Comparison of ENCODE assay signal across 24 cellular contexts in genomic region chr3:2420919-2421318, GRCh38.
DNase-seq lines count a peak whose midpoint lies in the region; ATAC-seq and TF ChIP-seq lines count a peak whose summit lies in the region.
"Had no signal": no experiment of that assay in that cellular context is flagged by ENCODE, and none has a peak within 500 bp of the region (broad histone marks: within the 10 kb centered on the region; RNA-seq: fewer than 3 reads in every experiment).

No MANE protein-coding gene starts in this region.

- 68 to 86% methylated on average over 2 to 3 of the region's 3 CpGs for WGBS in endodermal cell (ENCODE audit: insufficient coverage in 1 of 2, insufficient read length in 1 of 2), 2 experiments
- WGBS in thyroid gland, 2 donors, result 51 to 56% methylated on average over 3 of the region's 3 CpGs

- H3K4me3 ChIP-seq in endodermal cell (ENCODE audit: low read length) (no peak overlapping the region), thyroid gland (replicated peaks in 1 of 3) (no peak overlapping the region)
- H3K4me3 ChIP-seq: Peyer's patch, SJCRH30 had no signal

- TF ChIP-seq POLR2A in thyroid gland (IDR thresholded peaks at IDR 0.05), result no peak

- H3K4me1 Mint-ChIP-seq in endodermal cell, result no peaks in the 10 kb centered on the region
- H3K4me1 Mint-ChIP-seq in activated CD4-positive, alpha-beta T cell treated with anti-CD3 and anti-CD28 coated beads for 36 hours, result no peaks in the 10 kb centered on the region

- H3K9ac ChIP-seq in endodermal cell (ENCODE audit: extremely low read depth, low read length, poor library complexity, severe bottlenecking), result no peak overlapping the region

- H3K27ac ChIP-seq in endodermal cell (ENCODE audit: low read depth, low read length), result no peak overlapping the region
- peak overlapping the region in 1 of 3 donors; percentile 22 for H3K27ac ChIP-seq in thyroid gland
- H3K27ac ChIP-seq: Peyer's patch, SJCRH30 had no signal

- no peak for ATAC-seq in activated CD4-positive, alpha-beta T cell treated with anti-CD3 and anti-CD28 coated beads for 36 hours
- ATAC-seq in HG02938 (IDR thresholded peaks at IDR 0.05; ENCODE audit: unreplicated experiment), result no peak
- ATAC-seq: CD8-positive, alpha-beta T cell had no signal

- H3K36me3 ChIP-seq in endodermal cell (ENCODE audit: control insufficient read depth, insufficient read depth, low read length), result no peaks in the 10 kb centered on the region
- no peaks in the 10 kb centered on the region for H3K36me3 ChIP-seq in thyroid gland
- H3K36me3 ChIP-seq: Peyer's patch, SJCRH30 had no signal

- no peak overlapping the region for H3K27ac Mint-ChIP-seq in endodermal cell
- H3K27ac Mint-ChIP-seq in activated CD4-positive, alpha-beta T cell treated with anti-CD3 and anti-CD28 coated beads for 36 hours, result no peak overlapping the region
- H3K27ac Mint-ChIP-seq: CD8-positive, alpha-beta T cell had no signal

- no peaks in the 10 kb centered on the region for H3K36me3 Mint-ChIP-seq in endodermal cell (ENCODE audit: low read depth)
- H3K36me3 Mint-ChIP-seq in activated CD4-positive, alpha-beta T cell treated with anti-CD3 and anti-CD28 coated beads for 36 hours (ENCODE audit: low read depth), result no peaks in the 10 kb centered on the region
- H3K36me3 Mint-ChIP-seq: CD8-positive, alpha-beta T cell had no signal

- intact Hi-C loops in thyroid gland (cut with DNase I), result no loop called here
- intact Hi-C loops in activated CD4-positive, alpha-beta T cell treated with anti-CD3 and anti-CD28 coated beads for 36 hours (cut with DNase I, micrococcal nuclease), result no loop called here

- peak; percentile 81 for DNase-seq in ELF-1 (ENCODE audit: low read depth, low spot score)
- DNase-seq in endodermal cell, result peak; percentile 74
- peak; percentile 32 for DNase-seq in left kidney (ENCODE audit: low read depth, low spot score)
- DNase-seq in thyroid gland, result peak; percentile 74 to 75
- DNase-seq in activated CD4-positive, alpha-beta T cell treated with anti-CD3 and anti-CD28 coated beads for 36 hours, result no peak
- DNase-seq in NCI-H128 (lab: John Stamatoyannopoulos, UW; ENCODE audit: unreplicated experiment), result no peak
- no peak for DNase-seq in NCI-H2227 treated with DMSO at 0.1 percent for 48 hours (lab: John Stamatoyannopoulos, UW)
- DNase-seq: 8988T; AML-193; C1 segment of cervical spinal cord; Calu3; CD8-positive, alpha-beta T cell; DMS153; KBM-7; NCI-H1092; NCI-H1436 treated with DMSO at 0.1 percent for 48 hours; NCI-H1930; NCI-H345; NCI-H524; NCI-H774; NK-92 treated with Interleukin-12 subunit alpha and Interleukin-12 subunit beta, amount 100 ng/mL, for 24 hours; Peyer's patch; SJCRH30 had no signal

- H3K27me3 ChIP-seq in endodermal cell (ENCODE audit: control insufficient read depth, insufficient read depth, low read length, poor library complexity, severe bottlenecking) (no peaks in the 10 kb centered on the region), thyroid gland (no peaks in the 10 kb centered on the region)
- H3K27me3 ChIP-seq: Peyer's patch, SJCRH30 had no signal

- H3K9me3 ChIP-seq in endodermal cell (ENCODE audit: control insufficient read depth, low read length) (no peaks in the 10 kb centered on the region), thyroid gland (no peaks in the 10 kb centered on the region)
- H3K9me3 ChIP-seq: Peyer's patch, SJCRH30 had no signal

- no peaks in the 10 kb centered on the region for H3K27me3 Mint-ChIP-seq in endodermal cell (ENCODE audit: insufficient read depth)
- H3K27me3 Mint-ChIP-seq in activated CD4-positive, alpha-beta T cell treated with anti-CD3 and anti-CD28 coated beads for 36 hours, result no peaks in the 10 kb centered on the region

- no peaks in the 10 kb centered on the region for H3K4me1 ChIP-seq in endodermal cell (ENCODE audit: control insufficient read depth, insufficient read depth, low read length)
- H3K4me1 ChIP-seq in thyroid gland, result peaks cover 31 to 32% of the 10 kb centered on the region in 2 donors
- H3K4me1 ChIP-seq: Peyer's patch, SJCRH30 had no signal

- TF ChIP-seq CTCF in endodermal cell (conservative IDR thresholded peaks at IDR 0.05) (no peak), thyroid gland (IDR thresholded peaks at IDR 0.05) (no peak)

- H3K9me3 Mint-ChIP-seq in endodermal cell, result peaks cover 12% of the 10 kb centered on the region
- peaks cover 8% of the 10 kb centered on the region for H3K9me3 Mint-ChIP-seq in activated CD4-positive, alpha-beta T cell treated with anti-CD3 and anti-CD28 coated beads for 36 hours (ENCODE audit: low read depth)

- POLR2A ChIA-PET in activated CD4-positive, alpha-beta T cell treated with anti-CD3 and anti-CD28 coated beads for 36 hours (lab: Charles Lee), result no interaction called here

- no peak overlapping the region for H3K4me3 Mint-ChIP-seq in endodermal cell
- no peak overlapping the region for H3K4me3 Mint-ChIP-seq in activated CD4-positive, alpha-beta T cell treated with anti-CD3 and anti-CD28 coated beads for 36 hours
- H3K4me3 Mint-ChIP-seq: CD8-positive, alpha-beta T cell had no signal

- CTCF ChIA-PET in activated CD4-positive, alpha-beta T cell treated with anti-CD3 and anti-CD28 coated beads for 36 hours (lab: Charles Lee), result no interaction called here

Comparison
In these comparisons a context has a peak if more than half of its experiments do, and no peak if none do; other contexts are left out.
1. DNase-seq: peak in ELF-1 (single experiment), endodermal cell (single experiment), left kidney (single experiment) and thyroid gland (2 of 2); none in activated CD4-positive, alpha-beta T cell treated with anti-CD3 and anti-CD28 coated beads for 36 hours (single experiment), NCI-H128 (single experiment) and NCI-H2227 treated with DMSO at 0.1 percent for 48 hours (single experiment).